41 cellular contexts compared by ENCODE assay signal in the genomic region with DNA sequence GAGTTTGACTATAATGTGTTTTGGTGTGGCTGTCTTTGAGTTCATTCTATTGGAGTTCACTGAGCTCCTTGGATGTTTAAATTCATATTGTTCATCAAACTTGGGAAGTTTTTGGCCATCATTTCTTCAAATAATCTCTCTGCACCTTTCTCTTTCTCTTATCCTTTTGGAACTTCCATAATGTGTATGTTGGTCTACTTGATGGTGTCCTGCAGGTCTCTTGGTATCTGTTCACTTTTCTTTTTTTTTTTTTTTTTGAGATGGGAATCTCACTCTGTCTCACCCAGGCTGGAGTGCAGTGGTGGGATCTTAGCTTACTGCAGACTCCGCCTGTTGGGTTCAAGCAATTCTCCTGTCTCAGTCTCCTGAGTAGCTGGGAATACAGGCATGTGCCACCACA. TPM values are rescaled to one million over a fixed set of nuclear protein-coding genes. Genes with fewer than 3 reads are reported as not detected.
"Had no signal": no experiment of that assay in that cellular context is flagged by ENCODE, and none has a peak within 500 bp of the region (broad histone marks: within the 10 kb centered on the region; RNA-seq: fewer than 3 reads in every experiment).

No MANE protein-coding gene starts in this region.

- H3K4me3 ChIP-seq: adrenal gland, ascending aorta, body of pancreas, breast epithelium, cardiac muscle cell had no signal

- H3K36me3 Mint-ChIP-seq: activated naive CD4-positive, alpha-beta T cell treated with anti-CD3 and anti-CD28 coated beads, Interleukin-2, amount 10 ng/mL, durations not matched to agents 7 days and 5 days; activated naive CD8-positive, alpha-beta T cell; activated naive CD8-positive, alpha-beta T cell treated with anti-CD3 and anti-CD28 coated beads for 36 hours had no signal

- H3K27me3 ChIP-seq: adrenal gland, ascending aorta, body of pancreas, brain microvascular endothelial cell, breast epithelium, cardiac muscle cell had no signal

- H3K4me1 Mint-ChIP-seq: activated naive CD4-positive, alpha-beta T cell treated with anti-CD3 and anti-CD28 coated beads, Interleukin-2, amount 10 ng/mL, durations not matched to agents 7 days and 5 days; activated naive CD4-positive, alpha-beta T cell treated with anti-CD3 and anti-CD28 coated beads, Interleukin-2, amount 50 U/mL, for 24 hours; activated naive CD8-positive, alpha-beta T cell treated with anti-CD3 and anti-CD28 coated beads for 36 hours; activated naive CD8-positive, alpha-beta T cell treated with anti-CD3 and anti-CD28 coated beads, Interleukin-2, amount 10 ng/mL, durations not matched to agents 7 days and 5 days; activated naive CD8-positive, alpha-beta T cell treated with anti-CD3 and anti-CD28 coated beads, Interleukin-2, amount 50 U/mL, for 24 hours; activated T-helper 17 cell treated with anti-CD3 and anti-CD28 coated beads, Interleukin-2, amount 50 U/mL, for 72 hours; brain had no signal

- DNase-seq: activated effector memory CD4-positive, alpha-beta T cell treated with anti-CD3 and anti-CD28 coated beads, Interleukin-2, amount 50 U/mL, for 16 hours; activated effector memory CD4-positive, alpha-beta T cell treated with Interleukin-2 at 50 U/mL for 16 hours; activated gamma-delta T cell; activated gamma-delta T cell treated with Interleukin-2 at 50 U/mL for 16 hours; activated naive CD4-positive, alpha-beta T cell; activated naive CD4-positive, alpha-beta T cell treated with anti-CD3 and anti-CD28 coated beads for 36 hours; activated naive CD4-positive, alpha-beta T cell treated with anti-CD3 and anti-CD28 coated beads, Interleukin-2, amount 10 ng/mL, durations not matched to agents 7 days and 5 days; activated naive CD4-positive, alpha-beta T cell treated with anti-CD3 and anti-CD28 coated beads, Interleukin-2, amount 50 U/mL, for 16 hours; activated naive CD4-positive, alpha-beta T cell treated with Interleukin-2 at 50 U/mL for 16 hours; activated naive CD8-positive, alpha-beta T cell treated with anti-CD3 and anti-CD28 coated beads for 36 hours; activated naive CD8-positive, alpha-beta T cell treated with anti-CD3 and anti-CD28 coated beads, Interleukin-2, amount 10 ng/mL, durations not matched to agents 7 days and 5 days; activated naive CD8-positive, alpha-beta T cell treated with anti-CD3 and anti-CD28 coated beads, Interleukin-2, amount 50 U/mL, for 24 hours; activated T-cell treated with anti-CD3 and anti-CD28 coated beads, Interleukin-2, amount 50 U/mL, for 1 hour; activated T-cell treated with anti-CD3 and anti-CD28 coated beads, Interleukin-2, amount 50 U/mL, for 24 hours; activated T-cell treated with anti-CD3 and anti-CD28 coated beads, Interleukin-2, amount 50 U/mL, for 4 hours; activated T-cell treated with anti-CD3 and anti-CD28 coated beads, Interleukin-2, amount 50 U/mL, for 48 hours; activated T-cell treated with anti-CD3 and anti-CD28 coated beads, Interleukin-2, amount 50 U/mL, for 72 hours; adrenal gland; amniotic stem cell; amygdala; anterior cingulate cortex; aorta; body of pancreas; brain microvascular endothelial cell; caudate nucleus; central memory CD4-positive, alpha-beta T cell; cerebellar nuclear complex had no signal

- H3K36me3 ChIP-seq: adrenal gland, ascending aorta, brain microvascular endothelial cell, breast epithelium, cardiac muscle cell had no signal

- H3K4me1 ChIP-seq: adrenal gland, ascending aorta, body of pancreas, breast epithelium had no signal

- FAIRE-seq: astrocyte, bronchial epithelial cell had no signal

- H3K27ac Mint-ChIP-seq: activated naive CD4-positive, alpha-beta T cell treated with anti-CD3 and anti-CD28 coated beads for 36 hours; activated naive CD4-positive, alpha-beta T cell treated with anti-CD3 and anti-CD28 coated beads, Interleukin-2, amount 10 ng/mL, durations not matched to agents 7 days and 5 days; activated naive CD4-positive, alpha-beta T cell treated with anti-CD3 and anti-CD28 coated beads, Interleukin-2, amount 50 U/mL, for 24 hours; activated naive CD8-positive, alpha-beta T cell; activated naive CD8-positive, alpha-beta T cell treated with anti-CD3 and anti-CD28 coated beads for 36 hours; activated naive CD8-positive, alpha-beta T cell treated with anti-CD3 and anti-CD28 coated beads, Interleukin-2, amount 10 ng/mL, durations not matched to agents 7 days and 5 days; activated naive CD8-positive, alpha-beta T cell treated with anti-CD3 and anti-CD28 coated beads, Interleukin-2, amount 50 U/mL, for 24 hours; activated T-cell treated with anti-CD3 and anti-CD28 coated beads, Interleukin-2, amount 50 U/mL, for 24 hours; activated T-helper 1 cell treated with anti-CD3 and anti-CD28 coated beads, Interleukin-12 subunit alpha, Interleukin-12 subunit beta, Interleukin-2, Interleukin-4 antibody, amounts not matched to agents 30 ng/mL and 10 ng/mL and 1 ng/mL, durations not matched to agents 14 hours and 24 hours and 36 hours; activated T-helper 17 cell treated with anti-CD3 and anti-CD28 coated beads, Interleukin-2, amount 50 U/mL, for 72 hours; activated T-helper 2 cell treated with anti-CD3 and anti-CD28 coated beads, Interferon-gamma antibody, Interleukin-2, Interleukin-4, amounts not matched to agents 10 μg/mL and 5 μg/mL and 100 μg/mL, durations not matched to agents 14 hours and 24 hours and 36 hours; brain had no signal

- H3K4me3 Mint-ChIP-seq: activated naive CD4-positive, alpha-beta T cell treated with anti-CD3 and anti-CD28 coated beads for 36 hours; activated naive CD4-positive, alpha-beta T cell treated with anti-CD3 and anti-CD28 coated beads, Interleukin-2, amount 10 ng/mL, durations not matched to agents 7 days and 5 days; activated naive CD4-positive, alpha-beta T cell treated with anti-CD3 and anti-CD28 coated beads, Interleukin-2, amount 50 U/mL, for 24 hours; activated naive CD8-positive, alpha-beta T cell; activated naive CD8-positive, alpha-beta T cell treated with anti-CD3 and anti-CD28 coated beads for 36 hours; activated naive CD8-positive, alpha-beta T cell treated with anti-CD3 and anti-CD28 coated beads, Interleukin-2, amount 10 ng/mL, durations not matched to agents 7 days and 5 days; activated naive CD8-positive, alpha-beta T cell treated with anti-CD3 and anti-CD28 coated beads, Interleukin-2, amount 50 U/mL, for 24 hours; activated T-cell treated with anti-CD3 and anti-CD28 coated beads, Interleukin-2, amount 50 U/mL, for 24 hours; activated T-cell treated with anti-CD3 and anti-CD28 coated beads, Interleukin-2, amount 50 U/mL, for 4 hours; activated T-cell treated with anti-CD3 and anti-CD28 coated beads, Interleukin-2, amount 50 U/mL, for 72 hours; activated T-helper 1 cell treated with anti-CD3 and anti-CD28 coated beads, Interleukin-12 subunit alpha, Interleukin-12 subunit beta, Interleukin-2, Interleukin-4 antibody, amounts not matched to agents 30 ng/mL and 10 ng/mL and 1 ng/mL, durations not matched to agents 14 hours and 24 hours and 36 hours; activated T-helper 17 cell treated with anti-CD3 and anti-CD28 coated beads, Interleukin-2, amount 50 U/mL, for 72 hours; brain had no signal

- ATAC-seq: activated naive CD4-positive, alpha-beta T cell treated with anti-CD3 and anti-CD28 coated beads, Interleukin-2, amount 50 U/mL, for 72 hours; activated naive CD8-positive, alpha-beta T cell treated with anti-CD3 and anti-CD28 coated beads, Interleukin-2, amount 50 U/mL, for 24 hours; activated T-cell treated with anti-CD3 and anti-CD28 coated beads, Interleukin-2, amount 50 U/mL, for 4 hours; activated T-cell treated with anti-CD3 and anti-CD28 coated beads, Interleukin-2, amount 50 U/mL, for 72 hours; activated T-helper 17 cell treated with anti-CD3 and anti-CD28 coated beads, Interleukin-2, amount 50 U/mL, for 72 hours; body of pancreas had no signal

- H3K27ac ChIP-seq: adrenal gland, ascending aorta, body of pancreas, brain microvascular endothelial cell, breast epithelium, cardiac muscle cell had no signal

- H3K27me3 Mint-ChIP-seq: activated naive CD4-positive, alpha-beta T cell treated with anti-CD3 and anti-CD28 coated beads, Interleukin-2, amount 50 U/mL, for 24 hours; activated naive CD8-positive, alpha-beta T cell treated with anti-CD3 and anti-CD28 coated beads for 36 hours had no signal

RNA-seq across cellular contexts. Expression of a gene that starts 27.7 kb away (rescaled TPM):
- total RNA-seq: activated naive CD4-positive, alpha-beta T cell treated with anti-CD3 and anti-CD28 coated beads for 36 hours; activated naive CD8-positive, alpha-beta T cell treated with anti-CD3 and anti-CD28 coated beads for 36 hours; activated naive CD8-positive, alpha-beta T cell treated with anti-CD3 and anti-CD28 coated beads, Interleukin-2, amount 10 ng/mL, durations not matched to agents 7 days and 5 days; activated T-cell treated with anti-CD3 and anti-CD28 coated beads, Interleukin-2, amount 50 U/mL, for 4 hours; activated T-helper 1 cell treated with anti-CD3 and anti-CD28 coated beads, Interleukin-12 subunit alpha, Interleukin-12 subunit beta, Interleukin-2, Interleukin-4 antibody, amounts not matched to agents 30 ng/mL and 10 ng/mL and 1 ng/mL, durations not matched to agents 14 hours and 24 hours and 36 hours; activated T-helper 2 cell treated with anti-CD3 and anti-CD28 coated beads, Interferon-gamma antibody, Interleukin-2, Interleukin-4, amounts not matched to agents 10 μg/mL and 5 μg/mL and 100 μg/mL, durations not matched to agents 14 hours and 24 hours and 36 hours; aorta; ascending aorta; astrocyte; body of pancreas; bronchial epithelial cell; cardiac muscle cell; cerebellum; chondrocyte had no signal
- polyA plus RNA-seq: aorta, cardiac muscle cell had no signal

RNA-seq across cellular contexts. Expression of a gene that starts 49.3 kb away (rescaled TPM):
- total RNA-seq: activated naive CD4-positive, alpha-beta T cell treated with anti-CD3 and anti-CD28 coated beads for 36 hours; activated naive CD4-positive, alpha-beta T cell treated with anti-CD3 and anti-CD28 coated beads, Interleukin-2, amount 50 U/mL, for 72 hours; activated naive CD8-positive, alpha-beta T cell treated with anti-CD3 and anti-CD28 coated beads for 36 hours; activated naive CD8-positive, alpha-beta T cell treated with anti-CD3 and anti-CD28 coated beads, Interleukin-2, amount 10 ng/mL, durations not matched to agents 7 days and 5 days; activated T-cell treated with anti-CD3 and anti-CD28 coated beads, Interleukin-2, amount 50 U/mL, for 4 hours; activated T-cell treated with anti-CD3 and anti-CD28 coated beads, Interleukin-2, amount 50 U/mL, for 72 hours; activated T-helper 1 cell treated with anti-CD3 and anti-CD28 coated beads, Interleukin-12 subunit alpha, Interleukin-12 subunit beta, Interleukin-2, Interleukin-4 antibody, amounts not matched to agents 30 ng/mL and 10 ng/mL and 1 ng/mL, durations not matched to agents 14 hours and 24 hours and 36 hours; activated T-helper 17 cell treated with anti-CD3 and anti-CD28 coated beads, Interleukin-2, amount 50 U/mL, for 72 hours; activated T-helper 2 cell treated with anti-CD3 and anti-CD28 coated beads, Interferon-gamma antibody, Interleukin-2, Interleukin-4, amounts not matched to agents 10 μg/mL and 5 μg/mL and 100 μg/mL, durations not matched to agents 14 hours and 24 hours and 36 hours; astrocyte; bronchial epithelial cell; cardiac muscle cell; chondrocyte had no signal
- polyA plus RNA-seq: cardiac muscle cell had no signal
